8 cellular contexts compared by ENCODE assay signal in the genomic region with DNA sequence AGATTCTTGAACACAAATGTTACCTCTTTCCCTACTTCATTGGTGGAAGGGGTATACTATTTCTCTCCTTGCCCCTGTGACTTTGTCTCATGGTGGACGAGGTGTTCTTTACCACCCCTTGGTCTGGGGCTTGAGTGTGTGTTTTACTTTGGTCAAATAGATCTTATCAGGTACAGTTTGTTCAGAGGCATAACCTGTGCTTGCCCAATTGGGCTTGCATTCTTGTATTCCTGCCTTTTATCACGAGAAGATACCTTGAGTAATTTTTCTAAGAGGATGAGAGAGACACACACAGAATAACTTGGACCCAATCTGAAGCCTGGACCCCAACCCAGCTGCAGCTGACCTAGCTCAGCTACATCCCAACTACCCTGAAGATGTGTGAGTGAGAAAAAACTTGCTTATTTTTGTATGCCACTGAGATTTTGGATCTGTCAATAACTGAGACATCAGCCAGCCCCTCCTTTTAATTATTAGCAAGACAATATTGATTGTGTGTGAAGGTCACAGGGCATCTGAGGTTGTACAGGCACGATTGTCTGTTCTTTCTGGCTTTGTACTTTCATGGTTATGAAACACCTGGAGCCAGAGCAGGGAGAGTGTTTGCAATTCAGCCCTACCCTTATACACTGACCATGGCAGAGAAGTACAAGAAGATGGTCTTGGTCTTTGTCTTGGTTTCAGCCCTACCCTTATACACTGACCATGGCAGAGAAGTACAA.
"Had no signal": no experiment of that assay in that cellular context is flagged by ENCODE, and none has a peak within 500 bp of the region (broad histone marks: within the 10 kb centered on the region; RNA-seq: fewer than 3 reads in every experiment).

No MANE protein-coding gene starts in this region.

- DNase-seq: H9, HCEC 1CT, IMR-90 had no signal

- H3K27ac Mint-ChIP-seq: GM23338, H9 had no signal

- H3K4me3 ChIP-seq: GM23338, K562 had no signal

- ATAC-seq: GM23338, K562 had no signal

- H3K4me1 Mint-ChIP-seq: GM23338 had no signal

- FAIRE-seq: H1, H54, K562 had no signal

- H3K27ac ChIP-seq: HL-60 had no signal

- H2AFZ ChIP-seq: GM23338 had no signal

- H3K4me3 Mint-ChIP-seq: GM23338, H9 had no signal

- H3K4me2 ChIP-seq: GM23338 had no signal
